Comparison of ENCODE assay signal across 10 cellular contexts in the genomic region with DNA sequence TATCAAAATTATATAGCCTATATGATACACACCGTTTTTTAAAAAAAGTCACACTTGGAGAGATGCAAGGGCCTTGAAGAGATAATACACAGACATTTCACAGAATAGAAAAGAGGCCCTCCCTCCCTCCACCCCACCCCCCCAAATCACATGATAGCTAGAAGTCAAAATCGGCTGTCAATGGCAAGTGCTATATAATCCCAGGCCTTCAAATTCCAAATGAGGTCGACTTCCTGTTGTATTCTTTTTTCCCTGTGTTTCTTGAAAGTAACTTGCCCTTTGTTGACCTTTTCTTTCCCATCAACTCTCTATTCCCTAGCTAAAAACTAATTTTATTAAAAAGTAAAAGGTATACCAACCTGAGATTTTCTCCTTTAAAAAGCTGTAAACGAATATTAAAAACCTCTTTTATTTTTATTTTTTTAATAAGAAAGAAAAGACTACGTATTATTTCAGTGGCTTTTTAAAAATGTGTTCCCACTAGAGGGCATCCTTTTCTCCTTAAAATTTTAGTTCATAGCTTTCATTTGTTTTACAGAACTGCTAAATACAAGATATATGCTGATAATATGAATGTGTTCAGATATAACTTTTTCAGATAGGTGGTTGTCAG. TPM values are rescaled to one million over a fixed set of nuclear protein-coding genes. Genes with fewer than 3 reads are reported as not detected.
DNase-seq lines count a peak whose midpoint lies in the region; ATAC-seq, FAIRE-seq and TF ChIP-seq lines count a peak whose summit lies in the region.
"Had no signal": no experiment of that assay in that cellular context is flagged by ENCODE, and none has a peak within 500 bp of the region (broad histone marks: within the 10 kb centered on the region; RNA-seq: fewer than 3 reads in every experiment).

No MANE protein-coding gene starts in this region.

- H3K27ac ChIP-seq in left ventricle myocardium inferior (replicated peaks) (no peak overlapping the region), SJCRH30 (peak overlapping the region; percentile 9; the same call in 1 of the 2 replicates)

- peaks cover 8% of the 10 kb centered on the region for H3K36me3 Mint-ChIP-seq in type B pancreatic cell

- H3K4me1 ChIP-seq in left ventricle myocardium inferior (peaks cover 74% of the 10 kb centered on the region), SJCRH30 (peaks cover 8% of the 10 kb centered on the region)

- ATAC-seq in Right ventricle myocardium superior (ENCODE audit: poor library complexity) (no peak), HG03159 (IDR thresholded peaks at IDR 0.05; ENCODE audit: unreplicated experiment) (no peak)

- no peak for FAIRE-seq in H54 (lab: Jason Lieb, UNC)

- H3K27me3 ChIP-seq in left ventricle myocardium inferior (ENCODE audit: low read depth) (no peaks in the 10 kb centered on the region), SJCRH30 (no peaks in the 10 kb centered on the region; the same call in 1 of the 2 replicates)

- peaks cover 38% of the 10 kb centered on the region for H3K4me1 Mint-ChIP-seq in type B pancreatic cell (ENCODE audit: unreplicated experiment)

- TF ChIP-seq POLR2A in H54 (IDR thresholded peaks at IDR 0.05; ENCODE audit: low read depth, low read length) = no peak

- H3K9me3 ChIP-seq in left ventricle myocardium inferior (replicated peaks) (no peaks in the 10 kb centered on the region), SJCRH30 (replicated peaks) (no peaks in the 10 kb centered on the region)

- DNase-seq in left ventricle myocardium inferior = no peak
- no peak for DNase-seq in Right ventricle myocardium superior
- peak in 1 of 2 experiments; percentile 34 for DNase-seq in SJCRH30
- peak; percentile 62 for DNase-seq in fibroblast of the aortic adventitia (ENCODE audit: low read depth)
- no peak for DNase-seq in type B pancreatic cell (ENCODE audit: extremely low spot score, unreplicated experiment)
- DNase-seq in H54 (ENCODE audit: insufficient read length, low spot score) = no peak
- DNase-seq in GOT3 (lab: John Stamatoyannopoulos, UW) = no peak
- DNase-seq: NCI-H1930; stimulated activated CD4-positive, alpha-beta T cell treated with anti-CD3 and anti-CD28 coated beads, Interleukin-1b, Interleukin-23, amount 100 ng/mL, for 48 hours had no signal

- peak overlapping the region; percentile 86 for H3K27ac Mint-ChIP-seq in type B pancreatic cell

- no peak overlapping the region for H3K4me3 ChIP-seq in left ventricle myocardium inferior
- H3K4me3 ChIP-seq in SJCRH30 = no peak overlapping the region
- no peak overlapping the region for H3K4me3 ChIP-seq in fibroblast of the aortic adventitia (ENCODE audit: low read depth, low read length)

- no peaks in the 10 kb centered on the region for H3K9me3 Mint-ChIP-seq in type B pancreatic cell

- no peaks in the 10 kb centered on the region for H3K27me3 Mint-ChIP-seq in type B pancreatic cell

- H3K4me3 Mint-ChIP-seq in type B pancreatic cell = peak overlapping the region; percentile 42

- peaks cover 4% of the 10 kb centered on the region for H3K36me3 ChIP-seq in left ventricle myocardium inferior
- peaks cover 3% of the 10 kb centered on the region; the same call in 1 of the 2 replicates for H3K36me3 ChIP-seq in SJCRH30

- intact Hi-C loops in left ventricle myocardium inferior (cut with micrococcal nuclease) (no loop called here), Right ventricle myocardium superior (cut with DNase I) (no loop called here)

- TF ChIP-seq CTCF in left ventricle myocardium inferior (IDR thresholded peaks at IDR 0.05; ENCODE audit: borderline replicate concordance) (peak; percentile 52), fibroblast of the aortic adventitia (IDR thresholded peaks at IDR 0.05; ENCODE audit: insufficient read depth, low read length) (peak; percentile 41), type B pancreatic cell (conservative IDR thresholded peaks at IDR 0.05) (peak; percentile 73)

RNA-seq across cellular contexts. Expression of a gene that starts 46.6 kb away (rescaled TPM):
- total RNA-seq in left ventricle myocardium inferior = 90.2 TPM
- 83.3 TPM for total RNA-seq in Right ventricle myocardium superior
- 75.8 and 93.0 TPM in 2 replicates for total RNA-seq in SJCRH30 (2014; rRNA removed; shearing (Covaris generic))
- total RNA-seq in fibroblast of the aortic adventitia (ENCODE audit: low replicate concordance) = 28.5 and 64.5 TPM in 2 replicates
- 61.4 and 62.2 TPM in 2 replicates for total RNA-seq in type B pancreatic cell (ENCODE audit: low replicate concordance)
